Comparison of ENCODE assay signal across 8 cellular contexts in genomic region chr7:27901028-27901760, GRCh38.
A peak's percentile ranks its signal among the peaks of the same experiment; 100 is the strongest.
DNase-seq lines count a peak whose midpoint lies in the region; ATAC-seq, FAIRE-seq and TF ChIP-seq lines count a peak whose summit lies in the region.

No MANE protein-coding gene starts in this region.

- peak; percentile 15 for FAIRE-seq in G401.6 (lab: Jason Lieb, UNC)

- H3K27me3 Mint-ChIP-seq in endodermal cell (ENCODE audit: insufficient read depth): no peaks in the 10 kb centered on the region

- H3K4me3 Mint-ChIP-seq in endodermal cell: no peak overlapping the region

- peak; percentile 27 for DNase-seq in HPDE6-E6E7 (ENCODE audit: extremely low spot score)
- DNase-seq in activated naive CD4-positive, alpha-beta T cell treated with anti-CD3 and anti-CD28 coated beads, Interleukin-2, amount 50 U/mL, for 16 hours: peak; percentile 15
- no peak for DNase-seq in lower lobe of right lung
- no peak for DNase-seq in endodermal cell
- DNase-seq in SHP77 (lab: John Stamatoyannopoulos, UW): no peak
- no peak for DNase-seq in HuH-7 (ENCODE audit: low spot score)

- TF ChIP-seq CTCF in lower lobe of right lung (IDR thresholded peaks at IDR 0.05) (no peak), endodermal cell (conservative IDR thresholded peaks at IDR 0.05) (no peak)

- H3K36me3 ChIP-seq in lower lobe of right lung (no peaks in the 10 kb centered on the region), endodermal cell (ENCODE audit: control insufficient read depth, insufficient read depth, low read length) (no peaks in the 10 kb centered on the region)

- H3K4me1 Mint-ChIP-seq in endodermal cell: peaks cover 13% of the 10 kb centered on the region

- H3K27me3 ChIP-seq in lower lobe of right lung (ENCODE audit: low read depth): no peaks in the 10 kb centered on the region
- H3K27me3 ChIP-seq in endodermal cell (ENCODE audit: control insufficient read depth, insufficient read depth, low read length, poor library complexity, severe bottlenecking): no peaks in the 10 kb centered on the region

- H3K4me3 ChIP-seq in lower lobe of right lung: peak overlapping the region; percentile 36
- no peak overlapping the region for H3K4me3 ChIP-seq in endodermal cell (ENCODE audit: low read length)

- no peaks in the 10 kb centered on the region for H3K9me3 Mint-ChIP-seq in endodermal cell

- H3K9me3 ChIP-seq in lower lobe of right lung: no peaks in the 10 kb centered on the region
- H3K9me3 ChIP-seq in endodermal cell (ENCODE audit: control insufficient read depth, low read length): no peaks in the 10 kb centered on the region

- ATAC-seq in GM21360 (IDR thresholded peaks at IDR 0.05; ENCODE audit: unreplicated experiment) (peak; percentile 79), lower lobe of right lung (peak; percentile 52 to 77)

- H3K27ac Mint-ChIP-seq in endodermal cell: no peak overlapping the region

- H3K27ac ChIP-seq in lower lobe of right lung: peak overlapping the region; percentile 70
- H3K27ac ChIP-seq in endodermal cell (ENCODE audit: low read depth, low read length): no peak overlapping the region

- peaks cover 1% of the 10 kb centered on the region for H3K36me3 Mint-ChIP-seq in endodermal cell (ENCODE audit: low read depth)

- H3K9ac ChIP-seq in endodermal cell (ENCODE audit: extremely low read depth, low read length, poor library complexity, severe bottlenecking): no peak overlapping the region

- intact Hi-C loops in lower lobe of right lung (cut with DNase I): no loop called here

- 94% methylated on average over 2 to 5 of the region's 5 CpGs for WGBS in endodermal cell (ENCODE audit: insufficient coverage in 1 of 2, insufficient read length in 1 of 2), 2 experiments

- H3K4me1 ChIP-seq in lower lobe of right lung: peaks cover 44% of the 10 kb centered on the region
- H3K4me1 ChIP-seq in endodermal cell (ENCODE audit: control insufficient read depth, insufficient read depth, low read length): peaks cover 3% of the 10 kb centered on the region

Comparison
In these comparisons a context has a peak if more than half of its experiments do, and no peak if none do; other contexts are left out.
1. DNase-seq: peak in HPDE6-E6E7 (single experiment) and activated naive CD4-positive, alpha-beta T cell treated with anti-CD3 and anti-CD28 coated beads, Interleukin-2, amount 50 U/mL, for 16 hours (single experiment); none in lower lobe of right lung (single experiment), endodermal cell (single experiment), SHP77 (0 of 2) and HuH-7 (single experiment).